In genomic region chr10:572066-572465, GRCh38 we compare ENCODE assay signal across 19 cellular contexts.
"Had no signal": no experiment of that assay in that cellular context is flagged by ENCODE, and none has a peak within 500 bp of the region (broad histone marks: within the 10 kb centered on the region; RNA-seq: fewer than 3 reads in every experiment).

No MANE protein-coding gene starts in this region.

- H3K36me3 ChIP-seq: neutrophil, prostate gland had no signal

- H3K9me3 ChIP-seq: neutrophil, prostate gland had no signal

- H3K4me1 ChIP-seq: prostate gland had no signal

- H3K4me3 ChIP-seq: lung, prostate gland had no signal

- DNase-seq: activated CD4-positive, alpha-beta T cell treated with anti-CD3 and anti-CD28 coated beads, Interleukin-2, amount 10 ng/mL, durations not matched to agents 7 days and 5 days; activated CD4-positive, CD25-positive, alpha-beta regulatory T cell; activated naive CD4-positive, alpha-beta T cell treated with anti-CD3 and anti-CD28 coated beads, Interleukin-2, amount 10 ng/mL, durations not matched to agents 7 days and 5 days; activated T-cell treated with anti-CD3 and anti-CD28 coated beads for 4 hours; cerebellar nuclear complex; endodermal cell; hippocampal formation; kidney glomerular epithelial cell; midbrain; naive thymus-derived CD4-positive, alpha-beta T cell; stimulated activated CD4-positive, alpha-beta T cell treated with anti-CD3 and anti-CD28 coated beads, Interleukin-2, amount 100 ng/mL, for 24 hours; stimulated activated naive CD4-positive, alpha-beta T cell; substantia nigra; T-helper 17 cell had no signal

- H3K27ac ChIP-seq: neutrophil, prostate gland had no signal

- ATAC-seq: naive thymus-derived CD4-positive, alpha-beta T cell; sciatic nerve; SK-N-SH treated with all-trans-retinoic acid at 6 μM for 48 hours; T-helper 17 cell had no signal
